8 cellular contexts compared by ENCODE assay signal in genomic region chr1:152533327-152533938, GRCh38. TPM values are rescaled to one million over a fixed set of nuclear protein-coding genes. Genes with fewer than 3 reads are reported as not detected.
DNase-seq lines count a peak whose midpoint lies in the region; ATAC-seq, FAIRE-seq and TF ChIP-seq lines count a peak whose summit lies in the region.

No MANE protein-coding gene starts in this region.

- H2BK5ac ChIP-seq in H1 (ENCODE audit: low read depth, low read length) = no peak overlapping the region

- H3K9me3 ChIP-seq in H1 (ENCODE audit: insufficient read depth in 2 of 2, low read depth in 1 of 2, low read length in 1 of 2) = peaks cover 66 to 71% of the 10 kb centered on the region in 2 experiments

- no peak overlapping the region for H2BK20ac ChIP-seq in H1 (ENCODE audit: low read length)

- no peak overlapping the region for H3K23ac ChIP-seq in H1 (ENCODE audit: insufficient read length)

- CTCF ChIA-PET in H1 (lab: Charles Lee; ENCODE audit: partially characterized antibody) = no interaction called here

- no peak overlapping the region for H3K4me2 ChIP-seq in H1 (ENCODE audit: insufficient read depth in 1 of 2, low read depth in 2 of 2, low read length in 2 of 2)

- no peaks in the 10 kb centered on the region for H3K79me2 ChIP-seq in H1 (ENCODE audit: control insufficient read depth in 1 of 2, insufficient read depth in 2 of 2, low read length in 2 of 2)

- TF ChIP-seq CTCF in GM12873 (IDR thresholded peaks at IDR 0.05; ENCODE audit: insufficient read depth, low read depth, low read length, missing control alignments) (peak; percentile 83), H1 (IDR thresholded peaks at IDR 0.05; ENCODE audit: control extremely low read depth in 1 of 3, insufficient read depth in 1 of 3, low read depth in 1 of 3, low read length in 3 of 3) (peak; percentile 17 to 40 (median 32); a peak in 3 of 4 replicates)

- no peak overlapping the region for H2AK5ac ChIP-seq in H1 (ENCODE audit: low read depth, low read length)

- H3K27ac ChIP-seq in H1 (ENCODE audit: low read depth, low read length) = no peak overlapping the region

- 63% methylated on average over 7 of the region's 7 CpGs; no CpG with 5 or more reads in 1 of the 2 experiments for WGBS in H1 (ENCODE audit: extremely low coverage in 1 of 2, insufficient coverage in 1 of 2, insufficient read length in 1 of 2, insufficient replicate concordance in 2 of 2, low coverage in 1 of 2, low lambda C conversion rate in 2 of 2, missing lambda C conversion rate in 1 of 2), 2 experiments

- H3K23me2 ChIP-seq in H1 (ENCODE audit: low read depth, low read length) = no peaks in the 10 kb centered on the region

- no peaks in the 10 kb centered on the region for H3K4me1 ChIP-seq in H1 (replicated peaks in 1 of 4; ENCODE audit: control insufficient read depth in 3 of 4, insufficient read depth in 4 of 4, low read length in 3 of 4)

- no peak overlapping the region for H3K4me3 ChIP-seq in H1 (ENCODE audit: extremely low read depth in 1 of 4, insufficient read depth in 2 of 4, low read depth in 3 of 4, low read length in 4 of 4)

- no peaks in the 10 kb centered on the region for H3K79me1 ChIP-seq in H1 (ENCODE audit: low read depth, low read length)

- no peak overlapping the region for H4K91ac ChIP-seq in H1 (replicated peaks; ENCODE audit: insufficient read length, low read length)

- ATAC-seq in HG02852 (IDR thresholded peaks at IDR 0.05; ENCODE audit: unreplicated experiment) = no peak

- no peak for TF ChIP-seq EP300 in H1 (IDR thresholded peaks at IDR 0.05; ENCODE audit: borderline replicate concordance in 1 of 2, low read depth in 2 of 2, low read length in 2 of 2)

- no peaks in the 10 kb centered on the region for H3K27me3 ChIP-seq in H1 (replicated peaks in 1 of 4; ENCODE audit: control insufficient read depth in 3 of 4, extremely low read depth in 1 of 4, insufficient read depth in 3 of 4, low read length in 3 of 4)

- no peak overlapping the region for H2BK15ac ChIP-seq in H1 (ENCODE audit: low read length)

- no peak overlapping the region for H3K56ac ChIP-seq in H1 (replicated peaks; ENCODE audit: insufficient read length, low read depth, low read length)

- FAIRE-seq in H1 (lab: Jason Lieb, UNC) = no peak

- H3K9ac ChIP-seq in H1 (replicated peaks in 1 of 4; ENCODE audit: extremely low read depth in 1 of 4, low read depth in 3 of 4, low read length in 3 of 4) = no peak overlapping the region

- no peak overlapping the region for H3K4ac ChIP-seq in H1 (replicated peaks; ENCODE audit: insufficient read length, low read depth, low read length)

- H4K8ac ChIP-seq in H1 (ENCODE audit: extremely low read depth, insufficient read depth, low read length) = no peak overlapping the region

- H3K36me3 ChIP-seq in H1 (ENCODE audit: control insufficient read depth in 2 of 4, insufficient read depth in 4 of 4, low read length in 3 of 4) = no peaks in the 10 kb centered on the region

- POLR2A ChIA-PET in H1 (lab: Charles Lee; ENCODE audit: partially characterized antibody) = no interaction called here

- DNase-seq in COLO668 (lab: John Stamatoyannopoulos, UW; ENCODE audit: unreplicated experiment) (peak; percentile 19), OCI-M1 (lab: John Stamatoyannopoulos, UW) (peak; percentile 80), H1 (ENCODE audit: low read depth in 1 of 2, low spot score in 2 of 2) (peak in 1 of 2 experiments; percentile 62), iPS-NIHi7 (ENCODE audit: extremely low spot score) (no peak)
- DNase-seq in stimulated activated CD4-positive, alpha-beta T cell treated with anti-CD3 and anti-CD28 coated beads, Interleukin-4, amount 100 ng/mL, for 1 hour = peak; percentile 8
- no peak for DNase-seq in activated effector memory CD4-positive, alpha-beta T cell treated with Interleukin-2 at 50 U/mL for 16 hours

- H4K20me1 ChIP-seq in H1 (replicated peaks in 1 of 2; ENCODE audit: control insufficient read depth in 1 of 2, insufficient read depth in 2 of 2, low read length in 2 of 2) = no peaks in the 10 kb centered on the region

- no peak for TF ChIP-seq POLR2A in H1 (IDR thresholded peaks at IDR 0.05; ENCODE audit: control extremely low read depth in 1 of 2, low read depth in 2 of 2, low read length in 2 of 2)

- no peak overlapping the region for H3K18ac ChIP-seq in H1 (ENCODE audit: extremely low read depth, low read length)

- H2BK120ac ChIP-seq in H1 (replicated peaks; ENCODE audit: low read depth, low read length) = no peak overlapping the region

- no peak overlapping the region for H3K14ac ChIP-seq in H1 (ENCODE audit: insufficient read length)

- TF ChIP-seq RAD21 in H1 (IDR thresholded peaks at IDR 0.05 in 1 of 2, conservative IDR thresholded peaks at IDR 0.05 in 1 of 2; ENCODE audit: low read depth in 2 of 2, low read length in 2 of 2) = peak; percentile 33 to 54

- H4K5ac ChIP-seq in H1 (ENCODE audit: insufficient read length, low read depth, low read length) = no peak overlapping the region

- no peak overlapping the region for H2BK12ac ChIP-seq in H1 (ENCODE audit: low read depth, low read length)

- no peak overlapping the region for H2AFZ ChIP-seq in H1 (ENCODE audit: low read length)

TF ChIP-seq in H1, 55 proteins besides CTCF, POLR2A, EP300 and RAD21:
- TF ChIP-seq NANOG (IDR thresholded peaks at IDR 0.05; ENCODE audit: insufficient read depth, low read depth, low read length, poor library complexity, severe bottlenecking) (no peak), SUZ12 (IDR thresholded peaks at IDR 0.05; ENCODE audit: low read length) (no peak), HDAC6 (IDR thresholded peaks at IDR 0.05; ENCODE audit: low read depth, low read length) (no peak), RXRA (IDR thresholded peaks at IDR 0.05; ENCODE audit: insufficient read depth, low read depth, low read length) (no peak), JUN (IDR thresholded peaks at IDR 0.05; ENCODE audit: low read depth, low read length) (no peak), ZNF274 (IDR thresholded peaks at IDR 0.05; ENCODE audit: borderline replicate concordance, extremely low read depth, low read length) (no peak), TAF1 (IDR thresholded peaks at IDR 0.05; ENCODE audit: low read depth, low read length) (no peak), TBP (IDR thresholded peaks at IDR 0.05; ENCODE audit: low read depth, low read length) (no peak), RNF2 (IDR thresholded peaks at IDR 0.05; ENCODE audit: borderline replicate concordance, low read depth, low read length, missing control alignments, poor library complexity, severe bottlenecking) (no peak), JUND (IDR thresholded peaks at IDR 0.05; ENCODE audit: low read length) (no peak)

RNA-seq across cellular contexts. Expression of gene CRCT1, which starts 19.2 kb away (rescaled TPM):
- not detected in 2 replicates for total RNA-seq in H1 (2021; fragmentation: NEBNext Ultra II Directional; extraction: Animal tissue kit (Norgen Biotek cat#: 25700))
- polyA plus RNA-seq in H1 (2011; rRNA removed) = not detected in 2 replicates
- polyA plus RNA-seq in H1 (2011; cell fraction: cytosol; rRNA removed) = not detected
- polyA plus RNA-seq in H1 (2011; cell fraction: nucleus; rRNA removed) = not detected
- not detected in 4 replicates for polyA plus RNA-seq in H1 (2012, experiment 1 of 2)
- polyA plus RNA-seq in H1 (2012, experiment 2 of 2) = not detected
- not detected for polyA plus RNA-seq in H1 (2013, experiment 1 of 2)
- polyA plus RNA-seq in H1 (2013, experiment 2 of 2) = not detected
- not detected in 2 replicates for polyA minus RNA-seq in H1 (2011; rRNA and poly(A)+ RNA removed)
- polyA minus RNA-seq in H1 (2011; cell fraction: cytosol; rRNA and poly(A)+ RNA removed) = not detected
- not detected for polyA minus RNA-seq in H1 (2011; cell fraction: nucleus; rRNA and poly(A)+ RNA removed)

RNA-seq across cellular contexts. Expression of gene LCE5A, which starts 22.8 kb away (rescaled TPM):
- not detected in 2 replicates for total RNA-seq in H1 (2021; fragmentation: NEBNext Ultra II Directional; extraction: Animal tissue kit (Norgen Biotek cat#: 25700))
- polyA plus RNA-seq in H1 (2011; rRNA removed) = not detected in 2 replicates
- not detected for polyA plus RNA-seq in H1 (2011; cell fraction: cytosol; rRNA removed)
- not detected for polyA plus RNA-seq in H1 (2011; cell fraction: nucleus; rRNA removed)
- not detected in 4 replicates for polyA plus RNA-seq in H1 (2012, experiment 1 of 2)
- polyA plus RNA-seq in H1 (2012, experiment 2 of 2) = not detected
- not detected for polyA plus RNA-seq in H1 (2013, experiment 1 of 2)
- polyA plus RNA-seq in H1 (2013, experiment 2 of 2) = not detected
- not detected in 2 replicates for polyA minus RNA-seq in H1 (2011; rRNA and poly(A)+ RNA removed)
- polyA minus RNA-seq in H1 (2011; cell fraction: cytosol; rRNA and poly(A)+ RNA removed) = not detected
- not detected for polyA minus RNA-seq in H1 (2011; cell fraction: nucleus; rRNA and poly(A)+ RNA removed)

RNA-seq across cellular contexts. Expression of gene LCE3E, which starts 33.1 kb away (rescaled TPM):
- not detected in 2 replicates for total RNA-seq in H1 (2021; fragmentation: NEBNext Ultra II Directional; extraction: Animal tissue kit (Norgen Biotek cat#: 25700))
- not detected in 2 replicates for polyA plus RNA-seq in H1 (2011; rRNA removed)
- not detected for polyA plus RNA-seq in H1 (2011; cell fraction: cytosol; rRNA removed)
- not detected for polyA plus RNA-seq in H1 (2011; cell fraction: nucleus; rRNA removed)
- polyA plus RNA-seq in H1 (2012, experiment 1 of 2) = not detected in 4 replicates
- polyA plus RNA-seq in H1 (2012, experiment 2 of 2) = not detected
- not detected for polyA plus RNA-seq in H1 (2013, experiment 1 of 2)
- polyA plus RNA-seq in H1 (2013, experiment 2 of 2) = not detected
- polyA minus RNA-seq in H1 (2011; rRNA and poly(A)+ RNA removed) = not detected in 2 replicates
- not detected for polyA minus RNA-seq in H1 (2011; cell fraction: cytosol; rRNA and poly(A)+ RNA removed)
- polyA minus RNA-seq in H1 (2011; cell fraction: nucleus; rRNA and poly(A)+ RNA removed) = not detected

RNA-seq across cellular contexts. Expression of gene LCE3D, which starts 46.9 kb away (rescaled TPM):
- total RNA-seq in H1 (2021; fragmentation: NEBNext Ultra II Directional; extraction: Animal tissue kit (Norgen Biotek cat#: 25700)) = not detected in 2 replicates
- polyA plus RNA-seq in H1 (2011; rRNA removed) = not detected in 2 replicates
- not detected for polyA plus RNA-seq in H1 (2011; cell fraction: cytosol; rRNA removed)
- polyA plus RNA-seq in H1 (2011; cell fraction: nucleus; rRNA removed) = not detected
- not detected in 4 replicates for polyA plus RNA-seq in H1 (2012, experiment 1 of 2)
- polyA plus RNA-seq in H1 (2012, experiment 2 of 2) = not detected
- polyA plus RNA-seq in H1 (2013, experiment 1 of 2) = not detected
- not detected for polyA plus RNA-seq in H1 (2013, experiment 2 of 2)
- not detected in 2 replicates for polyA minus RNA-seq in H1 (2011; rRNA and poly(A)+ RNA removed)
- not detected for polyA minus RNA-seq in H1 (2011; cell fraction: cytosol; rRNA and poly(A)+ RNA removed)
- polyA minus RNA-seq in H1 (2011; cell fraction: nucleus; rRNA and poly(A)+ RNA removed) = not detected

Comparison
In these comparisons a context has a peak if more than half of its experiments do, and no peak if none do; other contexts are left out.
1. DNase-seq: peak in COLO668 (single experiment), OCI-M1 (single experiment) and stimulated activated CD4-positive, alpha-beta T cell treated with anti-CD3 and anti-CD28 coated beads, Interleukin-4, amount 100 ng/mL, for 1 hour (single experiment); none in activated effector memory CD4-positive, alpha-beta T cell treated with Interleukin-2 at 50 U/mL for 16 hours (single experiment) and iPS-NIHi7 (single experiment).